Comparison of ENCODE assay signal across 24 cellular contexts in genomic region chr7:25638042-25638441, GRCh38.
DNase-seq lines count a peak whose midpoint lies in the region; ATAC-seq and TF ChIP-seq lines count a peak whose summit lies in the region.
"Had no signal": no experiment of that assay in that cellular context is flagged by ENCODE, and none has a peak within 500 bp of the region (broad histone marks: within the 10 kb centered on the region; RNA-seq: fewer than 3 reads in every experiment).

No MANE protein-coding gene starts in this region.

- ATAC-seq in heart right ventricle (peak in 6 of 8 donors; percentile 13 to 70 (median 25)), GM21576 (IDR thresholded peaks at IDR 0.05; ENCODE audit: unreplicated experiment) (no peak)
- ATAC-seq: A549, K562 had no signal

- H3K4me1 Mint-ChIP-seq in osteocyte (ENCODE audit: unreplicated experiment), result peaks cover 56% of the 10 kb centered on the region
- H3K4me1 Mint-ChIP-seq: CD4-positive, alpha-beta memory T cell; H9 had no signal

- no peak for TF ChIP-seq POLR2A in NB4 (IDR thresholded peaks at IDR 0.05; ENCODE audit: extremely low read depth, insufficient read length)

- no peak overlapping the region for H3K4me3 Mint-ChIP-seq in osteocyte (ENCODE audit: unreplicated experiment)
- H3K4me3 Mint-ChIP-seq: CD4-positive, alpha-beta memory T cell; H9; HFFc6 had no signal

- peak overlapping the region in 10 of 11 experiments; percentile 4 to 73 (median 62); a peak in 17 of 22 replicates for H3K4me2 ChIP-seq in BLaER1 treated with 17β-estradiol and CSF1 and Interleukin-3, amounts not matched to agents 10 nM and 100 nM
- H3K4me2 ChIP-seq: A549, PC-9, SK-N-SH had no signal

- H3K9ac ChIP-seq in BLaER1 treated with 17β-estradiol and CSF1 and Interleukin-3, amounts not matched to agents 10 nM and 100 nM, result peak overlapping the region in 1 of 11 experiments; percentile 49; a peak in 1 of 22 replicates
- H3K9ac ChIP-seq: SK-N-SH had no signal

- TF ChIP-seq CTCF in NB4 (IDR thresholded peaks at IDR 0.05; ENCODE audit: low read depth, low read length) (no peak), heart right ventricle (IDR thresholded peaks at IDR 0.05) (no peak), osteocyte (IDR thresholded peaks at IDR 0.05) (no peak), dorsolateral prefrontal cortex (IDR thresholded peaks at IDR 0.05 in 54 of 56, conservative IDR thresholded peaks at IDR 0.05 in 2 of 56; ENCODE audit: low read depth in 1 of 56, partially characterized antibody in 56 of 56) (no peak)

- H3K27me3 Mint-ChIP-seq in osteocyte (ENCODE audit: unreplicated experiment), result no peaks in the 10 kb centered on the region

- H4K20me1 ChIP-seq in BLaER1 treated with 17β-estradiol and CSF1 and Interleukin-3, amounts not matched to agents 10 nM and 100 nM, result no peaks in the 10 kb centered on the region

- 0 out of 22 replicates have a peak, but pooled peaks cover 0 to 6% (median 0%) of the 10 kb centered on the region in 11 experiments for H3K9me3 ChIP-seq in BLaER1 treated with 17β-estradiol and CSF1 and Interleukin-3, amounts not matched to agents 10 nM and 100 nM (replicated peaks in 1 of 11)
- no peaks in the 10 kb centered on the region for H3K9me3 ChIP-seq in heart right ventricle
- H3K9me3 ChIP-seq: A549, SK-N-SH had no signal

- H3K4me3 ChIP-seq in BLaER1 treated with 17β-estradiol and CSF1 and Interleukin-3, amounts not matched to agents 10 nM and 100 nM, result no peak overlapping the region
- no peak overlapping the region for H3K4me3 ChIP-seq in NB4 (ENCODE audit: low read depth, low read length)
- no peak overlapping the region for H3K4me3 ChIP-seq in heart right ventricle
- no peak overlapping the region for H3K4me3 ChIP-seq in dorsolateral prefrontal cortex
- H3K4me3 ChIP-seq: A549, K562, PC-9 had no signal

- peaks cover 0 to 33% (median 26%) of the 10 kb centered on the region in 10 experiments; a peak in 16 of 20 replicates for H3K4me1 ChIP-seq in BLaER1 treated with 17β-estradiol and CSF1 and Interleukin-3, amounts not matched to agents 10 nM and 100 nM
- peaks cover 0 to 26% (median 14%) of the 10 kb centered on the region in 9 donors for H3K4me1 ChIP-seq in heart right ventricle
- H3K4me1 ChIP-seq: A549 had no signal

- DNase-seq in NB4 (ENCODE audit: low read depth) (peak; percentile 61), heart right ventricle (no peak), osteocyte (ENCODE audit: extremely low spot score, unreplicated experiment) (no peak), dorsolateral prefrontal cortex (no peak), AG20443 (ENCODE audit: low spot score) (no peak)
- DNase-seq in stimulated activated CD4-positive, alpha-beta T cell treated with anti-CD3 and anti-CD28 coated beads, Interleukin-1b, Interleukin-23, amount 100 ng/mL, for 48 hours, result no peak
- DNase-seq: CD4-positive, alpha-beta memory T cell; GDM1; H9; HFFc6; NCI-H1105; NCI-H146; NCI-H2029; NCI-H2227 treated with DMSO at 0.1 percent for 48 hours; NCI-H510A; NCI-H748 treated with DMSO at 0.1 percent for 48 hours; PC-9; RPMI8226; SIG-M5; SK-N-SH had no signal

- no peaks in the 10 kb centered on the region for H3K27me3 ChIP-seq in BLaER1 treated with 17β-estradiol and CSF1 and Interleukin-3, amounts not matched to agents 10 nM and 100 nM
- no peaks in the 10 kb centered on the region for H3K27me3 ChIP-seq in heart right ventricle
- H3K27me3 ChIP-seq in dorsolateral prefrontal cortex, result peaks cover 0 to 9% (median 0%) of the 10 kb centered on the region in 45 donors

- intact Hi-C loops in heart right ventricle (cut with DNase I), result no loop called here
- intact Hi-C loops in dorsolateral prefrontal cortex (cut with DNase I), result no loop called here

- no peaks in the 10 kb centered on the region for H3K36me3 ChIP-seq in BLaER1 treated with 17β-estradiol and CSF1 and Interleukin-3, amounts not matched to agents 10 nM and 100 nM
- H3K36me3 ChIP-seq in heart right ventricle, result no peaks in the 10 kb centered on the region

- H3K36me3 Mint-ChIP-seq in osteocyte (ENCODE audit: unreplicated experiment), result no peaks in the 10 kb centered on the region
- H3K36me3 Mint-ChIP-seq: CD4-positive, alpha-beta memory T cell had no signal

- H3K27ac ChIP-seq in BLaER1 treated with 17β-estradiol and CSF1 and Interleukin-3, amounts not matched to agents 10 nM and 100 nM, result peak overlapping the region in 6 of 11 experiments; percentile 36 to 74 (median 58); a peak in 10 of 22 replicates
- peak overlapping the region in 5 of 10 donors; percentile 4 to 58 (median 36) for H3K27ac ChIP-seq in heart right ventricle
- H3K27ac ChIP-seq in dorsolateral prefrontal cortex, result no peak overlapping the region
- H3K27ac ChIP-seq: A549, PC-9 had no signal

- peak overlapping the region; percentile 81 for H3K27ac Mint-ChIP-seq in osteocyte (ENCODE audit: unreplicated experiment)
- H3K27ac Mint-ChIP-seq: CD4-positive, alpha-beta memory T cell; H9; HFFc6 had no signal

- H3K9me3 Mint-ChIP-seq in osteocyte (ENCODE audit: unreplicated experiment), result no peaks in the 10 kb centered on the region
- H3K9me3 Mint-ChIP-seq: CD4-positive, alpha-beta memory T cell; H9 had no signal

Comparison
In these comparisons a context has a peak if more than half of its experiments do, and no peak if none do; other contexts are left out.
1. H3K27ac ChIP-seq: peak in BLaER1 treated with 17β-estradiol and CSF1 and Interleukin-3, amounts not matched to agents 10 nM and 100 nM (6 of 11); none in dorsolateral prefrontal cortex (0 of 59).